In genomic region chr2:197013098-197013497, GRCh38 we compare ENCODE assay signal across 22 cellular contexts.
DNase-seq lines count a peak whose midpoint lies in the region; ATAC-seq and TF ChIP-seq lines count a peak whose summit lies in the region.
"Had no signal": no experiment of that assay in that cellular context is flagged by ENCODE, and none has a peak within 500 bp of the region (broad histone marks: within the 10 kb centered on the region; RNA-seq: fewer than 3 reads in every experiment).

No MANE protein-coding gene starts in this region.

- peaks cover 5% of the 10 kb centered on the region for H3K4me1 ChIP-seq in osteoblast (ENCODE audit: insufficient read depth, low read length)
- H3K4me1 ChIP-seq: BLaER1 had no signal

- no peaks in the 10 kb centered on the region for H3K9me3 ChIP-seq in T-helper 17 cell (ENCODE audit: control insufficient read depth, low read length, poor library complexity, severe bottlenecking)
- H3K9me3 ChIP-seq in osteoblast (ENCODE audit: low read depth, low read length) = no peaks in the 10 kb centered on the region
- H3K9me3 ChIP-seq: BLaER1 had no signal

- no peak overlapping the region for H3K4me2 ChIP-seq in osteoblast (ENCODE audit: insufficient read depth, low read length)
- H3K4me2 ChIP-seq: BLaER1 had no signal

- H3K27me3 ChIP-seq in osteoblast (ENCODE audit: insufficient read depth, low read length) = no peaks in the 10 kb centered on the region
- H3K27me3 ChIP-seq: BLaER1 had no signal

- no peaks in the 10 kb centered on the region for H3K79me2 ChIP-seq in osteoblast (ENCODE audit: insufficient read depth, low read length)

- H3K36me3 Mint-ChIP-seq in T-helper 1 cell treated with Interleukin-12 subunit alpha and Interleukin-12 subunit beta and Interleukin-4 antibody, amounts not matched to agents 30 μg/mL and 1 μg/mL, for 36 hours (ENCODE audit: low read depth) = peaks cover 44% of the 10 kb centered on the region
- peaks cover 17% of the 10 kb centered on the region for H3K36me3 Mint-ChIP-seq in activated naive CD4-positive, alpha-beta T cell treated with anti-CD3 and anti-CD28 coated beads, Interleukin-2, amount 50 U/mL, for 24 hours
- peaks cover 15% of the 10 kb centered on the region for H3K36me3 Mint-ChIP-seq in T-helper 17 cell (ENCODE audit: low read depth)
- peaks cover 92% of the 10 kb centered on the region for H3K36me3 Mint-ChIP-seq in stimulated activated effector memory CD8-positive, alpha-beta T cell treated with anti-CD3 and anti-CD28 coated beads, Interleukin-12 subunit alpha, Interleukin-12 subunit beta, amount 100 ng/mL, for 72 hours

- H3K27me3 Mint-ChIP-seq in T-helper 1 cell treated with Interleukin-12 subunit alpha and Interleukin-12 subunit beta and Interleukin-4 antibody, amounts not matched to agents 30 μg/mL and 1 μg/mL, for 36 hours (ENCODE audit: low read depth) = no peaks in the 10 kb centered on the region
- H3K27me3 Mint-ChIP-seq in activated naive CD4-positive, alpha-beta T cell treated with anti-CD3 and anti-CD28 coated beads, Interleukin-2, amount 50 U/mL, for 24 hours = no peaks in the 10 kb centered on the region
- H3K27me3 Mint-ChIP-seq in T-helper 17 cell = no peaks in the 10 kb centered on the region

- no peaks in the 10 kb centered on the region for H4K20me1 ChIP-seq in osteoblast (ENCODE audit: insufficient read depth, low read length)
- H4K20me1 ChIP-seq: BLaER1 had no signal

- H3K4me1 Mint-ChIP-seq in T-helper 1 cell treated with Interleukin-12 subunit alpha and Interleukin-12 subunit beta and Interleukin-4 antibody, amounts not matched to agents 30 μg/mL and 1 μg/mL, for 36 hours (ENCODE audit: low read depth) = peaks cover 10% of the 10 kb centered on the region
- H3K4me1 Mint-ChIP-seq in activated naive CD4-positive, alpha-beta T cell treated with anti-CD3 and anti-CD28 coated beads, Interleukin-2, amount 50 U/mL, for 24 hours = peaks cover 16% of the 10 kb centered on the region
- H3K4me1 Mint-ChIP-seq in T-helper 17 cell = peaks cover 23% of the 10 kb centered on the region
- H3K4me1 Mint-ChIP-seq in stimulated activated effector memory CD8-positive, alpha-beta T cell treated with anti-CD3 and anti-CD28 coated beads, Interleukin-12 subunit alpha, Interleukin-12 subunit beta, amount 100 ng/mL, for 72 hours = peaks cover 19% of the 10 kb centered on the region

- no peak overlapping the region for H2AFZ ChIP-seq in osteoblast (ENCODE audit: low read length)
- H2AFZ ChIP-seq: GM23248 had no signal

- no peaks in the 10 kb centered on the region for H3K9me3 Mint-ChIP-seq in T-helper 1 cell treated with Interleukin-12 subunit alpha and Interleukin-12 subunit beta and Interleukin-4 antibody, amounts not matched to agents 30 μg/mL and 1 μg/mL, for 36 hours
- H3K9me3 Mint-ChIP-seq in activated naive CD4-positive, alpha-beta T cell treated with anti-CD3 and anti-CD28 coated beads, Interleukin-2, amount 50 U/mL, for 24 hours = no peaks in the 10 kb centered on the region
- H3K9me3 Mint-ChIP-seq in stimulated activated effector memory CD8-positive, alpha-beta T cell treated with anti-CD3 and anti-CD28 coated beads, Interleukin-12 subunit alpha, Interleukin-12 subunit beta, amount 100 ng/mL, for 72 hours = no peaks in the 10 kb centered on the region
- H3K9me3 Mint-ChIP-seq: CD8-positive, alpha-beta T cell; H9; HFFc6 had no signal

- TF ChIP-seq CTCF in osteoblast (IDR thresholded peaks at IDR 0.05; ENCODE audit: extremely low read depth, low read depth, low read length) = no peak

- no peak for DNase-seq in T-helper 1 cell
- no peak for DNase-seq in activated naive CD4-positive, alpha-beta T cell treated with Interleukin-2 at 50 U/mL for 16 hours
- DNase-seq in T-helper 17 cell = no peak
- no peak for DNase-seq in stimulated activated effector memory CD8-positive, alpha-beta T cell treated with anti-CD3 and anti-CD28 coated beads, Interleukin-12 subunit alpha, Interleukin-12 subunit beta, amount 100 ng/mL, for 72 hours (ENCODE audit: low spot score in 2 of 2)
- no peak for DNase-seq in osteoblast (ENCODE audit: insufficient read length, low spot score, missing footprints)
- DNase-seq in dermis blood vessel endothelial cell = no peak
- DNase-seq: ACHN; CD8-positive, alpha-beta T cell; GM23248; H9; HFFc6; Kasumi-1; NCI-H1694 treated with DMSO at 0.1 percent for 48 hours; NCI-H2081 treated with DMSO at 0.1 percent for 48 hours; NCI-H2171 treated with DMSO at 0.1 percent for 48 hours; NCI-H524 treated with DMSO at 0.1 percent for 48 hours; NCI-H82 had no signal

- peak overlapping the region; percentile 7 for H3K27ac Mint-ChIP-seq in T-helper 1 cell treated with Interleukin-12 subunit alpha and Interleukin-12 subunit beta and Interleukin-4 antibody, amounts not matched to agents 30 μg/mL and 1 μg/mL, for 36 hours
- H3K27ac Mint-ChIP-seq in activated naive CD4-positive, alpha-beta T cell treated with anti-CD3 and anti-CD28 coated beads, Interleukin-2, amount 50 U/mL, for 24 hours = peak overlapping the region; percentile 48
- peak overlapping the region; percentile 16 for H3K27ac Mint-ChIP-seq in T-helper 17 cell
- peak overlapping the region; percentile 85 for H3K27ac Mint-ChIP-seq in stimulated activated effector memory CD8-positive, alpha-beta T cell treated with anti-CD3 and anti-CD28 coated beads, Interleukin-12 subunit alpha, Interleukin-12 subunit beta, amount 100 ng/mL, for 72 hours
- H3K27ac Mint-ChIP-seq: H9, HFFc6 had no signal

- no peak overlapping the region for H3K27ac ChIP-seq in osteoblast (ENCODE audit: low read depth, low read length)
- H3K27ac ChIP-seq: 22Rv1, BLaER1, GM23248 had no signal

- H3K4me3 ChIP-seq in osteoblast (ENCODE audit: insufficient read depth, low read length) = no peak overlapping the region
- H3K4me3 ChIP-seq: BLaER1, GM23248 had no signal

- H3K4me3 Mint-ChIP-seq in T-helper 1 cell treated with Interleukin-12 subunit alpha and Interleukin-12 subunit beta and Interleukin-4 antibody, amounts not matched to agents 30 μg/mL and 1 μg/mL, for 36 hours = no peak overlapping the region
- no peak overlapping the region for H3K4me3 Mint-ChIP-seq in activated naive CD4-positive, alpha-beta T cell treated with anti-CD3 and anti-CD28 coated beads, Interleukin-2, amount 50 U/mL, for 24 hours
- H3K4me3 Mint-ChIP-seq in T-helper 17 cell = no peak overlapping the region
- no peak overlapping the region for H3K4me3 Mint-ChIP-seq in stimulated activated effector memory CD8-positive, alpha-beta T cell treated with anti-CD3 and anti-CD28 coated beads, Interleukin-12 subunit alpha, Interleukin-12 subunit beta, amount 100 ng/mL, for 72 hours
- H3K4me3 Mint-ChIP-seq: CD8-positive, alpha-beta T cell; H9; HFFc6 had no signal

- ATAC-seq in T-helper 17 cell = no peak
- no peak for ATAC-seq in stimulated activated effector memory CD8-positive, alpha-beta T cell treated with anti-CD3 and anti-CD28 coated beads, Interleukin-12 subunit alpha, Interleukin-12 subunit beta, amount 100 ng/mL, for 72 hours
- ATAC-seq: CD8-positive, alpha-beta T cell; Panc1 had no signal

- H3K36me3 ChIP-seq in osteoblast (ENCODE audit: insufficient read depth, low read length) = no peaks in the 10 kb centered on the region
- H3K36me3 ChIP-seq: BLaER1 had no signal

Comparison
In these comparisons a context has a peak if more than half of its experiments do, and no peak if none do; other contexts are left out.
1. H3K27ac Mint-ChIP-seq: peak in every context shown above with its lines; median percentile 85 in stimulated activated effector memory CD8-positive, alpha-beta T cell treated with anti-CD3 and anti-CD28 coated beads, Interleukin-12 subunit alpha, Interleukin-12 subunit beta, amount 100 ng/mL, for 72 hours; 48 in activated naive CD4-positive, alpha-beta T cell treated with anti-CD3 and anti-CD28 coated beads, Interleukin-2, amount 50 U/mL, for 24 hours; 16 in T-helper 17 cell; 7 in T-helper 1 cell treated with Interleukin-12 subunit alpha and Interleukin-12 subunit beta and Interleukin-4 antibody, amounts not matched to agents 30 μg/mL and 1 μg/mL, for 36 hours.